Comparison of ENCODE assay signal across 8 cellular contexts in the genomic region with DNA sequence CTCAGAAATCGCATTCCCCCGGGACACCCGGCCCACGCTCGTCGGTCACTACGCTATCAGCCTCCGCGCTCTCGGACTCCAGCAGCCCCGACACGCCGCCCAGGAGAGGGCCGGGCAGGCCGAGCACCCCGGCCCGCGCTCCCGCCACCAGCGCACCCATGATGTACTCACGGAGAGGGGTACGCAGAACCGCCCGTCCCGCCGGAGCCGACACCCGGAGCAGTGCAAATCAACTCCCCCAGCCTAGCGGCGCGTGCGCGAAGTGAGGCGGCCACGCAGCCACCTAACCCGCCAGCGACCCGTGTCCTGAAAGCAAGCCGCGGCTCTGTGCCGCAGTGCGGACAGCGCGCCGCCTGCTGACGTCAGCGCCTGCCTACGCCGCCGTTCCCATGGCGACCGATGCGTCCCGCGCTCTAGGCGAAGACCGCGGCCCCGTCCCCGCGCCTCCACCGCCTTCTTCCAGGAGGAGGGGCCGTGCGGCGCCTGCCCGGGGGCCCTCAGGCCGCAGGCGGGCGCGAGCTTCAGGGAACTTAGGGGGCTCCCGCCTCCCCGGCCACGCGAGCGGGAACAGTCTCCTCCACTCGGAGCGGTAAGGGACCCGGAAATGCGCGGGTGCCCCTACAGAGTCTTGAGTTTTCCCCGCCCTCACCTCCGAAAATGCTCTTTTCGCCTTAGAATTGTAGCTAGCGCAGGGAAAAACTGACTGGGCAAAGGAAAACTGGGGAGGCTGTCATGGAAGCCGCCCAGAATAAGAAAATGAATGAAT. TPM values are rescaled to one million over a fixed set of nuclear protein-coding genes. Genes with fewer than 3 reads are reported as not detected.
DNase-seq lines count a peak whose midpoint lies in the region; ATAC-seq and FAIRE-seq lines count a peak whose summit lies in the region.

A gene (minus strand): TSS at position 329 of the 766 bp plus-strand sequence. CDS start 5,503 bp downstream, outside the sequence.

- H3K4me1 Mint-ChIP-seq in T-helper 1 cell treated with Interleukin-12 subunit alpha and Interleukin-12 subunit beta and Interleukin-4 antibody, amounts not matched to agents 30 μg/mL and 1 μg/mL, for 36 hours (ENCODE audit: low read depth), result peaks cover 11% of the 10 kb centered on the region

- DNase-seq in NCI-H1436 (lab: John Stamatoyannopoulos, UW) (peak; percentile 95), amygdala (lab: John Stamatoyannopoulos, UW) (peak; percentile 32 to 97 (median 87)), right cardiac atrium (peak; percentile 97 to 99 (median 98)), putamen (ENCODE audit: low spot score) (peak; percentile 93), urothelium cell line (ENCODE audit: low spot score) (peak; percentile 94)

- H3K27ac ChIP-seq in right cardiac atrium (ENCODE audit: low read length), result peak within 1 kb of the TSS; percentile 81

- peak within 1 kb of the TSS; percentile 82 for H3K27ac Mint-ChIP-seq in T-helper 1 cell treated with Interleukin-12 subunit alpha and Interleukin-12 subunit beta and Interleukin-4 antibody, amounts not matched to agents 30 μg/mL and 1 μg/mL, for 36 hours

- no peaks in the 10 kb centered on the region for H3K9me3 Mint-ChIP-seq in T-helper 1 cell treated with Interleukin-12 subunit alpha and Interleukin-12 subunit beta and Interleukin-4 antibody, amounts not matched to agents 30 μg/mL and 1 μg/mL, for 36 hours

- peaks cover 10% of the 10 kb centered on the region for H3K36me3 Mint-ChIP-seq in T-helper 1 cell treated with Interleukin-12 subunit alpha and Interleukin-12 subunit beta and Interleukin-4 antibody, amounts not matched to agents 30 μg/mL and 1 μg/mL, for 36 hours (ENCODE audit: low read depth)

- ATAC-seq in GM18499 (IDR thresholded peaks at IDR 0.05; ENCODE audit: insufficient read depth, unreplicated experiment), result peak; percentile 76
- peak; percentile 92 for ATAC-seq in HG02852 (IDR thresholded peaks at IDR 0.05; ENCODE audit: unreplicated experiment)
- peak; percentile 98 for ATAC-seq in right cardiac atrium

- FAIRE-seq in urothelium cell line (lab: Jason Lieb, UNC), result no peak

- H3K9me3 ChIP-seq in right cardiac atrium (ENCODE audit: control insufficient read depth, low read length), result no peaks in the 10 kb centered on the region

- under 1% methylated on average over 85 of the region's 85 CpGs for WGBS in right cardiac atrium

- H3K4me1 ChIP-seq in right cardiac atrium (ENCODE audit: control insufficient read depth, insufficient read depth, low read length), result no peaks in the 10 kb centered on the region

- peak within 1 kb of the TSS; percentile 83 for H3K4me3 ChIP-seq in right cardiac atrium (ENCODE audit: low read length)

- no peak within 1 kb of the TSS for H3K4me3 Mint-ChIP-seq in T-helper 1 cell treated with Interleukin-12 subunit alpha and Interleukin-12 subunit beta and Interleukin-4 antibody, amounts not matched to agents 30 μg/mL and 1 μg/mL, for 36 hours

- intact Hi-C loops in right cardiac atrium (cut with DNase I), result no loop called here

- H3K27me3 ChIP-seq in right cardiac atrium (ENCODE audit: control insufficient read depth, insufficient read depth), result no peaks in the 10 kb centered on the region

- H3K27me3 Mint-ChIP-seq in T-helper 1 cell treated with Interleukin-12 subunit alpha and Interleukin-12 subunit beta and Interleukin-4 antibody, amounts not matched to agents 30 μg/mL and 1 μg/mL, for 36 hours (ENCODE audit: low read depth), result peaks cover 3% of the 10 kb centered on the region

RNA-seq across cellular contexts. Expression of the gene that starts here (rescaled TPM):
- 10 to 100 TPM; 15.2 to 30.7 (median 16.9) TPM for total RNA-seq in right cardiac atrium
- polyA plus RNA-seq in right cardiac atrium, result 5.9 TPM

Comparison
In these comparisons a context has a peak if more than half of its experiments do, and no peak if none do; other contexts are left out.
1. Peak in every context shown above with its lines: DNase-seq, ATAC-seq, H3K4me3 ChIP-seq and H3K27ac ChIP-seq.